Comparison of ENCODE assay signal across 25 cellular contexts in the genomic region with DNA sequence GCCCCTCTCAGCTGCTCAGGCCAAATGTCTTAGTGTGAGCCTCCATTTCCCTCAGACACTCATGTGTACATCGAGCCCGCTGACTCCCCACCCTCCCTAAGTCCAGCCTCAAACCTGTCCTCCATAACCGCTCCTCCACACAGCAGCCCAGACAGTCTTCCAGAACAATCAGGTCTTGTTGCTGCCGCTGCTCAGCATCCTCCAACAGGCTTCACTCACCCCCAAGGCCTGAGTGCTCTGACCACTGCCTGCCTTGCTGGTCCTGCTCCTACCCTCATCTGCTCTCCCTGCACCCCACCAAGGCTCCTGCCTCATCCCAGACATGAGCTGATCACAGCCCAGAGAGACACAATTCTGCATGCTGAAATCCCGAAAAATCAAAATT. TPM values are rescaled to one million over a fixed set of nuclear protein-coding genes. Genes with fewer than 3 reads are reported as not detected.
DNase-seq lines count a peak whose midpoint lies in the region; ATAC-seq, FAIRE-seq and TF ChIP-seq lines count a peak whose summit lies in the region.
"Had no signal": no experiment of that assay in that cellular context is flagged by ENCODE, and none has a peak within 500 bp of the region (broad histone marks: within the 10 kb centered on the region; RNA-seq: fewer than 3 reads in every experiment).

No MANE protein-coding gene starts in this region.

- TF ChIP-seq POLR2A in K562 (conservative IDR thresholded peaks at IDR 0.05): no peak; the same call in none of the 2 replicates

- no peak overlapping the region for H2BK5ac ChIP-seq in trophoblast cell (ENCODE audit: low read depth, low read length, poor library complexity)

- H2AFZ ChIP-seq in K562 (ENCODE audit: low read depth, low read length): no peak overlapping the region
- H2AFZ ChIP-seq in trophoblast cell (ENCODE audit: insufficient read depth, low read length, poor library complexity): no peak overlapping the region
- H2AFZ ChIP-seq: GM23248 had no signal

- no peaks in the 10 kb centered on the region for H3K79me1 ChIP-seq in trophoblast cell (ENCODE audit: low read length)

- no peaks in the 10 kb centered on the region for H3K9me3 Mint-ChIP-seq in activated naive CD4-positive, alpha-beta T cell treated with anti-CD3 and anti-CD28 coated beads, Interleukin-2, amount 10 ng/mL, durations not matched to agents 7 days and 5 days
- H3K9me3 Mint-ChIP-seq: CD4-positive, CD25-positive, alpha-beta regulatory T cell; HFFc6; IgD-negative memory B cell had no signal

- WGBS in K562 (ENCODE audit: insufficient coverage, low coverage, missing lambda C conversion rate): 78% methylated on average over 5 of the region's 5 CpGs
- WGBS in trophoblast cell (ENCODE audit: extremely low coverage, insufficient coverage, insufficient read length): no CpG with 5 or more reads among the region's 5 CpGs

- H3K36me3 ChIP-seq in K562 (ENCODE audit: control insufficient read depth, insufficient read depth, low read length): peaks cover 50% of the 10 kb centered on the region
- peaks cover 31 to 43% of the 10 kb centered on the region in 2 experiments for H3K36me3 ChIP-seq in trophoblast cell (ENCODE audit: control insufficient read depth in 1 of 2, insufficient read depth in 2 of 2, low read length in 2 of 2)

- no peaks in the 10 kb centered on the region for H4K20me1 ChIP-seq in K562 (replicated peaks; ENCODE audit: control insufficient read depth, insufficient read depth, low read length)
- H4K20me1 ChIP-seq: BLaER1 had no signal

- no peak for TF ChIP-seq RAD21 in K562 (CRISPR knock-in tag; conservative IDR thresholded peaks at IDR 0.05 in 1 of 2, IDR thresholded peaks at IDR 0.05 in 1 of 2)

- peaks cover 36% of the 10 kb centered on the region for H3K36me3 Mint-ChIP-seq in activated naive CD4-positive, alpha-beta T cell treated with anti-CD3 and anti-CD28 coated beads, Interleukin-2, amount 10 ng/mL, durations not matched to agents 7 days and 5 days
- H3K36me3 Mint-ChIP-seq: IgD-negative memory B cell had no signal

- H2BK120ac ChIP-seq in trophoblast cell (ENCODE audit: insufficient read depth, low read length, poor library complexity): no peak overlapping the region

- in situ Hi-C loops in K562 (cut with MboI): loop anchor here (5.0 kb wide), 1 partner anchor 103 kb away; no protein-coding TSS in a partner anchor

- H3K9ac ChIP-seq in K562 (ENCODE audit: insufficient read depth in 1 of 2, low read depth in 2 of 2, low read length in 2 of 2) (peak overlapping the region in 1 of 2 experiments; percentile 75; a peak in 2 of 4 replicates), trophoblast cell (ENCODE audit: low read length) (peak overlapping the region; percentile 4)
- H3K9ac ChIP-seq: BLaER1, GM23248 had no signal

- no peak overlapping the region for H3K23ac ChIP-seq in trophoblast cell (ENCODE audit: low read length)

- H4K91ac ChIP-seq in trophoblast cell (ENCODE audit: low read depth, low read length): no peak overlapping the region

- FAIRE-seq in K562 (lab: Jason Lieb, UNC): no peak
- FAIRE-seq: A204.1, D721Med had no signal

- no peak overlapping the region for H3K14ac ChIP-seq in trophoblast cell (ENCODE audit: low read length)

- no peak overlapping the region for H2BK12ac ChIP-seq in trophoblast cell (ENCODE audit: low read length)

- peaks cover 13 to 16% of the 10 kb centered on the region in 2 experiments for H3K4me1 ChIP-seq in K562 (replicated peaks in 1 of 2; ENCODE audit: control insufficient read depth in 2 of 2, insufficient read depth in 2 of 2, low read length in 2 of 2)
- no peaks in the 10 kb centered on the region for H3K4me1 ChIP-seq in trophoblast cell (ENCODE audit: control insufficient read depth in 1 of 2, insufficient read depth in 2 of 2, low read length in 2 of 2)

- peaks cover 16% of the 10 kb centered on the region for H3K4me1 Mint-ChIP-seq in activated naive CD4-positive, alpha-beta T cell treated with anti-CD3 and anti-CD28 coated beads, Interleukin-2, amount 10 ng/mL, durations not matched to agents 7 days and 5 days

- peak overlapping the region; percentile 38 for H3K27ac Mint-ChIP-seq in activated naive CD4-positive, alpha-beta T cell treated with anti-CD3 and anti-CD28 coated beads, Interleukin-2, amount 10 ng/mL, durations not matched to agents 7 days and 5 days
- H3K27ac Mint-ChIP-seq: HFFc6 had no signal

- no peak for TF ChIP-seq EP300 in K562 (IDR thresholded peaks at IDR 0.05; ENCODE audit: low read length)

- H3K9me1 ChIP-seq in K562 (ENCODE audit: control insufficient read depth, insufficient read depth, low read length): no peaks in the 10 kb centered on the region

- no TSS peak for BruUV-seq in K562 (replicated peaks; lab: Mats Ljungman, UMichigan)

- POLR2A ChIA-PET in K562 (lab: Yijun Ruan, JAX): interaction anchor here (0.6 to 0.9 kb wide), 2 partner anchors 63 to 112 kb away, joined by 3 read pairs; no protein-coding TSS in a partner anchor

- H4K8ac ChIP-seq in trophoblast cell (ENCODE audit: low read depth, low read length): no peak overlapping the region

- H3K4me3 ChIP-seq in K562 (no peak overlapping the region), trophoblast cell (ENCODE audit: low read depth, low read length) (no peak overlapping the region)
- H3K4me3 ChIP-seq: BLaER1, GM23248, HAP-1 had no signal

- no peak overlapping the region for H3K4ac ChIP-seq in trophoblast cell (ENCODE audit: low read depth, low read length)

- H3K9me3 ChIP-seq in K562 (replicated peaks; ENCODE audit: control insufficient read depth, insufficient read depth, low read depth, low read length) (no peaks in the 10 kb centered on the region), trophoblast cell (ENCODE audit: insufficient read depth, low read depth, low read length) (peaks cover 4% of the 10 kb centered on the region)
- H3K9me3 ChIP-seq: BLaER1, HAP-1 had no signal

- intact Hi-C loops in K562 (cut with micrococcal nuclease): no loop called here

- no peak overlapping the region for H3K18ac ChIP-seq in trophoblast cell (ENCODE audit: low read length)

- no peak for DNase-seq in activated naive CD4-positive, alpha-beta T cell treated with anti-CD3 and anti-CD28 coated beads, Interleukin-2, amount 10 ng/mL, durations not matched to agents 7 days and 5 days
- no peak for DNase-seq in activated naive CD4-positive, alpha-beta T cell treated with Interleukin-2 at 50 U/mL for 16 hours
- no peak for DNase-seq in K562 (ENCODE audit: extremely low read depth in 1 of 4, low spot score in 3 of 4)
- DNase-seq in trophoblast cell: no peak
- DNase-seq in HuH-7.5 (ENCODE audit: low spot score): no peak
- no peak for DNase-seq in MV-4-11 (lab: John Stamatoyannopoulos, UW)
- no peak for DNase-seq in GOT3 (lab: John Stamatoyannopoulos, UW)
- DNase-seq: CD4-positive, CD25-positive, alpha-beta regulatory T cell; GM23248; HFFc6; NCI-H1092; NCI-H1417 treated with DMSO at 0.1 percent for 48 hours; NCI-H1694 treated with DMSO at 0.1 percent for 48 hours; NCI-H2081; NCI-H2227 treated with DMSO at 0.1 percent for 48 hours; NCI-H69; SHP77 had no signal

- no peak for TF ChIP-seq CTCF in K562 (IDR thresholded peaks at IDR 0.05 in 2 of 3, conservative IDR thresholded peaks at IDR 0.05 in 1 of 3; ENCODE audit: insufficient read depth in 2 of 3, low read depth in 1 of 3, low read length in 3 of 3)

- no peaks in the 10 kb centered on the region for H3K79me2 ChIP-seq in K562 (ENCODE audit: control insufficient read depth, insufficient read depth, low read length)
- H3K79me2 ChIP-seq in trophoblast cell (ENCODE audit: control insufficient read depth, insufficient read depth, low read length, poor library complexity): no peaks in the 10 kb centered on the region

- no peak overlapping the region for H3K27ac ChIP-seq in K562 (ENCODE audit: extremely low read depth, low read depth, low read length)
- no peak overlapping the region for H3K27ac ChIP-seq in trophoblast cell (ENCODE audit: low read depth, low read length)
- H3K27ac ChIP-seq: BLaER1, GM23248 had no signal

- H3K27me3 Mint-ChIP-seq in activated naive CD4-positive, alpha-beta T cell treated with anti-CD3 and anti-CD28 coated beads, Interleukin-2, amount 10 ng/mL, durations not matched to agents 7 days and 5 days: peaks cover 15% of the 10 kb centered on the region
- H3K27me3 Mint-ChIP-seq: CD4-positive, CD25-positive, alpha-beta regulatory T cell; IgD-negative memory B cell had no signal

- no peak overlapping the region for H2AK5ac ChIP-seq in trophoblast cell (ENCODE audit: low read length)

- H3K4me3 Mint-ChIP-seq in activated naive CD4-positive, alpha-beta T cell treated with anti-CD3 and anti-CD28 coated beads, Interleukin-2, amount 10 ng/mL, durations not matched to agents 7 days and 5 days: no peak overlapping the region
- H3K4me3 Mint-ChIP-seq: CD4-positive, CD25-positive, alpha-beta regulatory T cell; HFFc6; IgD-negative memory B cell had no signal

- no peak for ATAC-seq in K562

- peak overlapping the region; percentile 25 for H4K12ac ChIP-seq in trophoblast cell (ENCODE audit: low read depth, low read length)

- H3K27me3 ChIP-seq in K562 (ENCODE audit: control insufficient read depth in 2 of 2, insufficient read depth in 2 of 2, low read length in 2 of 2): no peaks in the 10 kb centered on the region
- no peaks in the 10 kb centered on the region for H3K27me3 ChIP-seq in trophoblast cell (ENCODE audit: insufficient read depth, low read length)
- H3K27me3 ChIP-seq: BLaER1 had no signal

- H3K4me2 ChIP-seq in K562 (ENCODE audit: insufficient read depth, low read length) (no peak overlapping the region), trophoblast cell (ENCODE audit: low read length) (no peak overlapping the region)
- H3K4me2 ChIP-seq: BLaER1 had no signal

- CTCF ChIA-PET in activated naive CD4-positive, alpha-beta T cell treated with anti-CD3 and anti-CD28 coated beads, Interleukin-2, amount 10 ng/mL, durations not matched to agents 7 days and 5 days (lab: Charles Lee): no interaction called here
- CTCF ChIA-PET in K562 (lab: Yijun Ruan, JAX; ENCODE audit: low intra/inter-chr PET ratio): interaction anchor here (0.6 kb wide), 1 partner anchor 51 kb away, joined by 4 read pairs; no protein-coding TSS in a partner anchor

RNA-seq across cellular contexts. Expression of a gene that starts 17.1 kb away (rescaled TPM):
- total RNA-seq in K562 (2011; cell fraction: chromatin; rRNA removed; ENCODE audit: low replicate concordance): 209 and 273 TPM in 2 replicates
- total RNA-seq in K562 (2011; cell fraction: nucleolus; rRNA removed): 153 and 159 TPM in 2 replicates
- total RNA-seq in K562 (2011; cell fraction: nucleoplasm; rRNA removed): 172 and 176 TPM in 2 replicates
- total RNA-seq in K562 (2014; rRNA removed) (279 and 309 TPM in 2 replicates), K562 (2014; rRNA removed; fragmentation: Illumina TruSeq; extraction: Trizol) (199 and 209 TPM in 2 replicates), K562 (2015; rRNA removed; fragmentation: Illumina TruSeq; extraction: Trizol) (176 and 185 TPM in 2 replicates), K562 (2021) (236 and 254 TPM in 2 replicates)
- polyA plus RNA-seq in K562 (2011; rRNA removed) (225 and 267 TPM in 2 replicates), K562 (2014; fragmentation: Illumina TruSeq; extraction: Trizol) (225 and 237 TPM in 2 replicates), K562 (2014; fragmentation: Nextera tagmentation; extraction: Ambion mirVana) (100 to 1,000 TPM; 370 to 383 TPM), K562 (2014; rRNA removed) (292 and 304 TPM in 2 replicates)
- polyA plus RNA-seq in K562 (2011; cell fraction: cytosol; rRNA removed): 208 and 225 TPM in 2 replicates
- 238 and 252 TPM in 2 replicates for polyA plus RNA-seq in K562 (2011; cell fraction: nucleus; rRNA removed)
- 146 and 216 TPM in 2 replicates for polyA plus RNA-seq in K562 (2012)
- 144 and 174 TPM in 2 replicates for polyA minus RNA-seq in K562 (2011; rRNA and poly(A)+ RNA removed)
- polyA minus RNA-seq in K562 (2011; cell fraction: cytosol; rRNA and poly(A)+ RNA removed): 61.1 and 89.0 TPM in 2 replicates
- 54.5 and 75.3 TPM in 2 replicates for polyA minus RNA-seq in K562 (2011; cell fraction: nucleus; rRNA and poly(A)+ RNA removed)
- 94.6 and 95.0 TPM in 2 replicates for polyA plus RNA-seq in trophoblast cell (2013)

RNA-seq across cellular contexts. Expression of a gene that starts 17.7 kb away (rescaled TPM):
- 63.3 and 67.6 TPM in 2 replicates for total RNA-seq in K562 (2011; cell fraction: chromatin; rRNA removed; ENCODE audit: low replicate concordance)
- total RNA-seq in K562 (2011; cell fraction: nucleolus; rRNA removed): 36.5 and 39.2 TPM in 2 replicates
- 42.6 and 50.4 TPM in 2 replicates for total RNA-seq in K562 (2011; cell fraction: nucleoplasm; rRNA removed)
- total RNA-seq in K562 (2014; rRNA removed) (13.3 and 14.5 TPM in 2 replicates), K562 (2014; rRNA removed; fragmentation: Illumina TruSeq; extraction: Trizol) (8.6 and 8.7 TPM in 2 replicates), K562 (2015; rRNA removed; fragmentation: Illumina TruSeq; extraction: Trizol) (8.2 and 10.0 TPM in 2 replicates), K562 (2021) (14.9 and 15.2 TPM in 2 replicates)
- polyA plus RNA-seq in K562 (2011; rRNA removed) (21.0 and 21.2 TPM in 2 replicates), K562 (2014; fragmentation: Illumina TruSeq; extraction: Trizol) (18.4 and 20.5 TPM in 2 replicates), K562 (2014; fragmentation: Nextera tagmentation; extraction: Ambion mirVana) (1 to 10 TPM; 1.9 to 2.9 TPM), K562 (2014; rRNA removed) (23.8 and 27.5 TPM in 2 replicates)
- polyA plus RNA-seq in K562 (2011; cell fraction: cytosol; rRNA removed): 28.7 and 34.0 TPM in 2 replicates
- 35.7 and 37.1 TPM in 2 replicates for polyA plus RNA-seq in K562 (2011; cell fraction: nucleus; rRNA removed)
- polyA plus RNA-seq in K562 (2012): 19.8 and 24.0 TPM in 2 replicates
- polyA minus RNA-seq in K562 (2011; rRNA and poly(A)+ RNA removed): 15.4 and 17.4 TPM in 2 replicates
- 5.5 and 16.2 TPM in 2 replicates for polyA minus RNA-seq in K562 (2011; cell fraction: cytosol; rRNA and poly(A)+ RNA removed)
- polyA minus RNA-seq in K562 (2011; cell fraction: nucleus; rRNA and poly(A)+ RNA removed): 10.7 and 13.6 TPM in 2 replicates
- 10.8 and 11.5 TPM in 2 replicates for polyA plus RNA-seq in trophoblast cell (2013)

RNA-seq across cellular contexts. Expression of a gene that starts 24.3 kb away (rescaled TPM):
- 0.51 TPM in 1 of 2 replicates, not detected in the other for total RNA-seq in K562 (2011; cell fraction: chromatin; rRNA removed; ENCODE audit: low replicate concordance)
- 0.26 and 0.67 TPM in 2 replicates for total RNA-seq in K562 (2011; cell fraction: nucleolus; rRNA removed)
- total RNA-seq in K562 (2011; cell fraction: nucleoplasm; rRNA removed): 0.22 and 0.46 TPM in 2 replicates
- total RNA-seq in K562 (2014; rRNA removed) (0.08 and 0.14 TPM in 2 replicates), K562 (2014; rRNA removed; fragmentation: Illumina TruSeq; extraction: Trizol) (not detected in 2 replicates), K562 (2015; rRNA removed; fragmentation: Illumina TruSeq; extraction: Trizol) (not detected in 2 replicates), K562 (2021) (0.18 TPM in 1 of 2 replicates, not detected in the other)
- polyA plus RNA-seq in K562 (2011; rRNA removed) (0.03 TPM in 1 of 2 replicates, not detected in the other), K562 (2014; fragmentation: Illumina TruSeq; extraction: Trizol) (not detected in 2 replicates), K562 (2014; fragmentation: Nextera tagmentation; extraction: Ambion mirVana) (not detected), K562 (2014; rRNA removed) (0.15 and 0.16 TPM in 2 replicates)
- polyA plus RNA-seq in K562 (2011; cell fraction: cytosol; rRNA removed): 0.03 TPM in 1 of 2 replicates, not detected in the other
- 0.06 TPM in 2 replicates for polyA plus RNA-seq in K562 (2011; cell fraction: nucleus; rRNA removed)
- 0.42 and 0.73 TPM in 2 replicates for polyA plus RNA-seq in K562 (2012)
- polyA minus RNA-seq in K562 (2011; rRNA and poly(A)+ RNA removed): not detected in 2 replicates
- polyA minus RNA-seq in K562 (2011; cell fraction: cytosol; rRNA and poly(A)+ RNA removed): not detected in 2 replicates
- 0.11 TPM in 1 of 2 replicates, not detected in the other for polyA minus RNA-seq in K562 (2011; cell fraction: nucleus; rRNA and poly(A)+ RNA removed)
- polyA plus RNA-seq in trophoblast cell (2013): not detected in 2 replicates
- total RNA-seq: GM23248, HFFc6, NCI-H460 had no signal
- polyA plus RNA-seq: AG04450, GM23248 had no signal

RNA-seq across cellular contexts. Expression of a gene that starts 35.0 kb away (rescaled TPM):
- 121 and 331 TPM in 2 replicates for total RNA-seq in K562 (2011; cell fraction: chromatin; rRNA removed; ENCODE audit: low replicate concordance)
- total RNA-seq in K562 (2011; cell fraction: nucleolus; rRNA removed): 233 and 250 TPM in 2 replicates
- total RNA-seq in K562 (2011; cell fraction: nucleoplasm; rRNA removed): 139 and 152 TPM in 2 replicates
- total RNA-seq in K562 (2014; rRNA removed) (25.7 and 34.3 TPM in 2 replicates), K562 (2014; rRNA removed; fragmentation: Illumina TruSeq; extraction: Trizol) (3.3 and 5.1 TPM in 2 replicates), K562 (2015; rRNA removed; fragmentation: Illumina TruSeq; extraction: Trizol) (13.8 and 15.2 TPM in 2 replicates), K562 (2021) (55.9 and 73.1 TPM in 2 replicates)
- polyA plus RNA-seq in K562 (2011; rRNA removed) (18.1 and 48.0 TPM in 2 replicates), K562 (2014; fragmentation: Illumina TruSeq; extraction: Trizol) (18.3 and 23.2 TPM in 2 replicates), K562 (2014; fragmentation: Nextera tagmentation; extraction: Ambion mirVana) (under 1 TPM; 0.38 to 0.84 TPM), K562 (2014; rRNA removed) (74.2 and 85.1 TPM in 2 replicates)
- 11.1 and 18.3 TPM in 2 replicates for polyA plus RNA-seq in K562 (2011; cell fraction: cytosol; rRNA removed)
- polyA plus RNA-seq in K562 (2011; cell fraction: nucleus; rRNA removed): 636 and 650 TPM in 2 replicates
- polyA plus RNA-seq in K562 (2012): 54.9 and 131 TPM in 2 replicates
- 2.3 TPM in 2 replicates for polyA minus RNA-seq in K562 (2011; rRNA and poly(A)+ RNA removed)
- polyA minus RNA-seq in K562 (2011; cell fraction: cytosol; rRNA and poly(A)+ RNA removed): 4.9 and 8.6 TPM in 2 replicates
- 43.4 and 50.0 TPM in 2 replicates for polyA minus RNA-seq in K562 (2011; cell fraction: nucleus; rRNA and poly(A)+ RNA removed)
- 35.5 and 36.9 TPM in 2 replicates for polyA plus RNA-seq in trophoblast cell (2013)

RNA-seq across cellular contexts. Expression of a gene that starts 45.4 kb away (rescaled TPM):
- not detected in 2 replicates for total RNA-seq in K562 (2011; cell fraction: chromatin; rRNA removed; ENCODE audit: low replicate concordance)
- total RNA-seq in K562 (2011; cell fraction: nucleolus; rRNA removed): not detected in 2 replicates
- not detected in 2 replicates for total RNA-seq in K562 (2011; cell fraction: nucleoplasm; rRNA removed)
- total RNA-seq in K562 (2014; rRNA removed) (not detected in 2 replicates), K562 (2014; rRNA removed; fragmentation: Illumina TruSeq; extraction: Trizol) (not detected in 2 replicates), K562 (2015; rRNA removed; fragmentation: Illumina TruSeq; extraction: Trizol) (not detected in 2 replicates), K562 (2021) (not detected in 2 replicates)
- polyA plus RNA-seq in K562 (2011; rRNA removed) (not detected in 2 replicates), K562 (2014; fragmentation: Illumina TruSeq; extraction: Trizol) (not detected in 2 replicates), K562 (2014; fragmentation: Nextera tagmentation; extraction: Ambion mirVana) (not detected), K562 (2014; rRNA removed) (0.19 TPM in 1 of 2 replicates, not detected in the other)
- not detected in 2 replicates for polyA plus RNA-seq in K562 (2011; cell fraction: cytosol; rRNA removed)
- polyA plus RNA-seq in K562 (2011; cell fraction: nucleus; rRNA removed): not detected in 2 replicates
- polyA plus RNA-seq in K562 (2012): not detected in 2 replicates
- polyA minus RNA-seq in K562 (2011; rRNA and poly(A)+ RNA removed): not detected in 2 replicates
- not detected in 2 replicates for polyA minus RNA-seq in K562 (2011; cell fraction: cytosol; rRNA and poly(A)+ RNA removed)
- polyA minus RNA-seq in K562 (2011; cell fraction: nucleus; rRNA and poly(A)+ RNA removed): not detected in 2 replicates
- polyA plus RNA-seq in trophoblast cell (2013): not detected in 2 replicates
- total RNA-seq: CD4-positive, CD25-positive, alpha-beta regulatory T cell; GM23248; HFFc6; NCI-H460; SK-MEL-5 had no signal
- polyA plus RNA-seq: AG04450; CD4-positive, CD25-positive, alpha-beta regulatory T cell; GM23248; IgD-negative memory B cell had no signal
